In the genomic region with DNA sequence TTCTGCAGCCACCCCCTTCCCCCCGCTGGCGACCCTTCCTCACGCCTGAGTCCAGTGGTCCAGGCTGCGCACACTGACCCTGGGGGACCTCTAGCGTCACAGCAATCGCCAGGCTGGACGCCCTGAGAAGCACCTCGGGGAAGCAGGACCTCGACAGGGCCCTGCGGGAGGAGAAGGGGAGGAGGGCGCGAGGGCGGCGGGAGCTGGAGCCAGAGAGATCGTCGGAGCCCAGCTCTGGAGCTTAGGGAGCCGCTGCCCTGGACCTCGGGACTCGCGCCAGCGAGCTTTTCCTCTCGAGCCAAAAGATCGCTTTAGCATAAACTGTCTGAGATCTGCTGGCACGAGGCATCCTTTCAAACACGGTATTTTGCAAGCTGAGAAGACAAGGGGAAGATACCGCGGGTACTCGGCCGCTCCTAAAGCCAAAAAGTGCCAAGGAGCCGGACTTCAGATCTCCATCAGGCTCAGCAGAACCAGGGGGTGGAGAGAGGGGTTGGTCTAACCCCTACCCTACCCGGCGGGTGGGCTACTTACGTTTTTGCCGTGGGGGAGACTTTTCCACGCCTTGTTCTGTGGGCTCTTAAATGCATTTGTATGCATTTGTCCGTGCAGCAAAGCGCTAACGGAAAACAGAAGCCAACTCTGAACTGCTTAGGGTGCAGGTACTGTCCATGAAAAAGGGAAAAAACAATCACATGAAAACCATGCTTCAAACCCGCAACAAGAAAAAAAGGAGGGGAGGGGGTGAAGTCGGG, we compare ENCODE assay signal across 8 cellular contexts. TPM values are rescaled to one million over a fixed set of nuclear protein-coding genes. Genes with fewer than 3 reads are reported as not detected.
DNase-seq lines count a peak whose midpoint lies in the region; ATAC-seq, FAIRE-seq and TF ChIP-seq lines count a peak whose summit lies in the region.

No MANE protein-coding gene starts in this region.

- intact Hi-C loops in MCF 10A (cut with micrococcal nuclease) (no loop called here), left colon (cut with DNase I, micrococcal nuclease) (no loop called here)

- no peak for TF ChIP-seq EP300 in A549 (IDR thresholded peaks at IDR 0.05)

- no peak overlapping the region for H3K27ac ChIP-seq in A549
- H3K27ac ChIP-seq in thymus (ENCODE audit: low read depth) = no peak overlapping the region

- H3K4me1 Mint-ChIP-seq in MCF 10A (ENCODE audit: insufficient read depth, unreplicated experiment) = no peaks in the 10 kb centered on the region

- ATAC-seq in A549 (peak; percentile 43 to 54; a peak in 4 of 6 replicates), left colon (no peak), HG02642 (IDR thresholded peaks at IDR 0.05; ENCODE audit: poor library complexity, unreplicated experiment) (no peak), HG03442 (IDR thresholded peaks at IDR 0.05; ENCODE audit: unreplicated experiment) (no peak), GM21737 (IDR thresholded peaks at IDR 0.05; ENCODE audit: unreplicated experiment) (no peak)

- peak overlapping the region; percentile 45; the same call in 2 of the 3 replicates for H3K4me2 ChIP-seq in A549

- no peaks in the 10 kb centered on the region for H3K27me3 ChIP-seq in thymus (ENCODE audit: control insufficient read depth, insufficient read depth)

- H3K36me3 Mint-ChIP-seq in MCF 10A (ENCODE audit: insufficient read depth, unreplicated experiment) = no peaks in the 10 kb centered on the region

- no peaks in the 10 kb centered on the region for H3K9me3 Mint-ChIP-seq in MCF 10A (ENCODE audit: unreplicated experiment)

- TF ChIP-seq POLR2A in A549 (IDR thresholded peaks at IDR 0.05; ENCODE audit: low read length) = no peak

- peak overlapping the region; percentile 45 for H3K4me3 Mint-ChIP-seq in MCF 10A (ENCODE audit: unreplicated experiment)

- no peak for FAIRE-seq in A549 (lab: Jason Lieb, UNC)

- H3K4me3 ChIP-seq in A549 = no peak overlapping the region
- peak overlapping the region; percentile 35 for H3K4me3 ChIP-seq in thymus (ENCODE audit: low read length)

- no peak for TF ChIP-seq CTCF in A549 (IDR thresholded peaks at IDR 0.05)
- no peak for TF ChIP-seq CTCF in MCF 10A (IDR thresholded peaks at IDR 0.05; ENCODE audit: unreplicated experiment)

- H3K36me3 ChIP-seq in thymus (ENCODE audit: control insufficient read depth, insufficient read depth) = no peaks in the 10 kb centered on the region

- no peaks in the 10 kb centered on the region for H3K9me3 ChIP-seq in A549
- no peaks in the 10 kb centered on the region for H3K9me3 ChIP-seq in thymus (ENCODE audit: control insufficient read depth)

- CTCF ChIA-PET in A549 (lab: Yijun Ruan, JAX) (no interaction called here), MCF 10A (lab: Yijun Ruan, JAX) (no interaction called here)

- peaks cover 45% of the 10 kb centered on the region for H3K27me3 Mint-ChIP-seq in MCF 10A (ENCODE audit: insufficient read depth, unreplicated experiment)

- POLR2A ChIA-PET in A549 (lab: Yijun Ruan, JAX) (no interaction called here), MCF 10A (lab: Yijun Ruan, JAX) (no interaction called here)

- H3K4me1 ChIP-seq in A549 = no peaks in the 10 kb centered on the region
- no peaks in the 10 kb centered on the region for H3K4me1 ChIP-seq in thymus (ENCODE audit: control insufficient read depth, insufficient read depth, low read length)

- no peak for TF ChIP-seq RAD21 in A549 (conservative IDR thresholded peaks at IDR 0.05 in 1 of 2, IDR thresholded peaks at IDR 0.05 in 1 of 2)

- no TSS peak for BruUV-seq in MCF 10A (replicated peaks; lab: Mats Ljungman, UMichigan)

- 52% methylated on average over 19 of the region's 40 CpGs for WGBS in A549 (ENCODE audit: missing lambda C conversion rate)
- under 1% methylated on average over 40 of the region's 40 CpGs for WGBS in thymus

- DNase-seq in A549 (ENCODE audit: low read depth in 1 of 2, low spot score in 1 of 2) = no peak
- peak; percentile 42 for DNase-seq in HCEC 1CT
- DNase-seq in MCF 10A (ENCODE audit: unreplicated experiment) = peak; percentile 16
- DNase-seq in left colon = peak; percentile 26 to 28

- H3K27ac Mint-ChIP-seq in MCF 10A (ENCODE audit: low read depth, unreplicated experiment) = no peak overlapping the region

TF ChIP-seq in A549, 52 proteins besides CTCF, POLR2A, EP300 and RAD21:
- TF ChIP-seq ZC3H11A (IDR thresholded peaks at IDR 0.05) (no peak), JUN (IDR thresholded peaks at IDR 0.05) (no peak), GATA3 (IDR thresholded peaks at IDR 0.05; ENCODE audit: borderline replicate concordance) (no peak)

RNA-seq across cellular contexts. Expression of gene COL24A1, which starts 0.6 kb away (rescaled TPM):
- polyA plus RNA-seq in A549 (2011; rRNA removed) (0.13 and 0.15 TPM in 2 replicates), A549 (2017; fragmentation: RNase III; extraction: RNeasy Plus Mini Kit Qiagen cat#74134 plus additional on column Dnase treatment) (0.03 to 0.04 TPM (median 0.03 TPM) in 3 replicates), thymus (1.3 TPM)
- polyA plus RNA-seq in A549 (2012; cell fraction: cytosol; rRNA removed) = under 0.01 TPM in 1 of 2 replicates, not detected in the other
- polyA plus RNA-seq in A549 (2012; cell fraction: nucleus; rRNA removed) = 0.01 and 0.04 TPM in 2 replicates
- polyA minus RNA-seq in A549 (2011; rRNA and poly(A)+ RNA removed) = 0.12 TPM in 1 of 2 replicates, not detected in the other
- total RNA-seq in MCF 10A (2022) (not detected in 2 replicates), left colon (under 1 TPM; 0.06 to 0.50 TPM)

Comparison
In these comparisons a context has a peak if more than half of its experiments do, and no peak if none do; other contexts are left out.
1. ATAC-seq: peak in A549 (2 of 2); none in left colon (single experiment), HG02642 (single experiment), HG03442 (single experiment) and GM21737 (single experiment).
2. DNase-seq: peak in HCEC 1CT (single experiment), MCF 10A (single experiment) and left colon (2 of 2); none in A549 (0 of 2).